In genomic region chr7:77352688-77353406, GRCh38 we compare ENCODE assay signal across 14 cellular contexts.
DNase-seq lines count a peak whose midpoint lies in the region; ATAC-seq and TF ChIP-seq lines count a peak whose summit lies in the region.
"Had no signal": no experiment of that assay in that cellular context is flagged by ENCODE, and none has a peak within 500 bp of the region (broad histone marks: within the 10 kb centered on the region; RNA-seq: fewer than 3 reads in every experiment).

No MANE protein-coding gene starts in this region.

- intact Hi-C loops in activated CD4-positive, alpha-beta T cell treated with anti-CD3 and anti-CD28 coated beads for 36 hours (cut with DNase I, micrococcal nuclease) = loop anchor here (2.0 to 5.0 kb wide), 3 partner anchors 22 to 184 kb away; partner anchors contain the start of gene PTPN12 (in 1 of the 2)

- DNase-seq in activated CD4-positive, alpha-beta T cell treated with anti-CD3 and anti-CD28 coated beads for 36 hours = no peak
- no peak for DNase-seq in activated CD4-positive, alpha-beta T cell treated with anti-CD3 and anti-CD28 coated beads for 4 hours
- DNase-seq in activated CD8-positive, alpha-beta T cell treated with anti-CD3 and anti-CD28 coated beads, Interleukin-2, amount 10 ng/mL, durations not matched to agents 7 days and 5 days = no peak
- DNase-seq in RPMI8226 = no peak
- no peak for DNase-seq in Peyer's patch
- DNase-seq: cortex of kidney, mesenchymal stem cell, NCI-H1092, NCI-H446 treated with DMSO at 0.1 percent for 48 hours, PC-9 had no signal

- no peak for TF ChIP-seq POLR2A in Peyer's patch (IDR thresholded peaks at IDR 0.05)

- peaks cover 56% of the 10 kb centered on the region for H3K4me1 Mint-ChIP-seq in activated CD4-positive, alpha-beta T cell treated with anti-CD3 and anti-CD28 coated beads for 36 hours
- peaks cover 72% of the 10 kb centered on the region for H3K4me1 Mint-ChIP-seq in activated CD8-positive, alpha-beta T cell treated with anti-CD3 and anti-CD28 coated beads, Interleukin-2, amount 10 ng/mL, durations not matched to agents 7 days and 5 days (ENCODE audit: low read depth)
- peaks cover 31% of the 10 kb centered on the region for H3K4me1 Mint-ChIP-seq in nephron

- no peak overlapping the region for H3K4me3 ChIP-seq in Peyer's patch
- H3K4me3 ChIP-seq: PC-9 had no signal

- H3K36me3 Mint-ChIP-seq in activated CD4-positive, alpha-beta T cell treated with anti-CD3 and anti-CD28 coated beads for 36 hours (ENCODE audit: low read depth) = no peaks in the 10 kb centered on the region
- H3K36me3 Mint-ChIP-seq in activated CD8-positive, alpha-beta T cell treated with anti-CD3 and anti-CD28 coated beads, Interleukin-2, amount 10 ng/mL, durations not matched to agents 7 days and 5 days (ENCODE audit: low read depth) = peaks cover 2% of the 10 kb centered on the region
- H3K36me3 Mint-ChIP-seq in nephron (ENCODE audit: low read depth) = no peaks in the 10 kb centered on the region

- peaks cover 0 to 10% (median 4%) of the 10 kb centered on the region in 4 donors for H3K4me1 ChIP-seq in Peyer's patch
- H3K4me1 ChIP-seq: parathyroid adenoma had no signal

- H3K9me3 Mint-ChIP-seq in activated CD4-positive, alpha-beta T cell treated with anti-CD3 and anti-CD28 coated beads for 36 hours (ENCODE audit: low read depth) = no peaks in the 10 kb centered on the region
- no peaks in the 10 kb centered on the region for H3K9me3 Mint-ChIP-seq in activated CD8-positive, alpha-beta T cell treated with anti-CD3 and anti-CD28 coated beads, Interleukin-2, amount 10 ng/mL, durations not matched to agents 7 days and 5 days (ENCODE audit: insufficient read depth)
- H3K9me3 Mint-ChIP-seq in nephron = no peaks in the 10 kb centered on the region

- no peak for TF ChIP-seq CTCF in nephron (IDR thresholded peaks at IDR 0.05; ENCODE audit: unreplicated experiment in 3 of 3)
- no peak for TF ChIP-seq CTCF in Peyer's patch (IDR thresholded peaks at IDR 0.05)

- no peaks in the 10 kb centered on the region for H3K36me3 ChIP-seq in Peyer's patch

- H3K27ac ChIP-seq in Peyer's patch = peak overlapping the region in 2 of 4 donors; percentile 13 to 52
- H3K27ac ChIP-seq: parathyroid adenoma, PC-9 had no signal

- CTCF ChIA-PET in activated CD4-positive, alpha-beta T cell treated with anti-CD3 and anti-CD28 coated beads for 36 hours (lab: Charles Lee) = no interaction called here
- CTCF ChIA-PET in activated CD8-positive, alpha-beta T cell treated with anti-CD3 and anti-CD28 coated beads, Interleukin-2, amount 10 ng/mL, durations not matched to agents 7 days and 5 days (lab: Charles Lee) = interaction anchor here (0.7 to 2.9 kb wide), 2 partner anchors 21 to 52 kb away, joined by 4 to 15 read pairs; no protein-coding TSS in a partner anchor

- POLR2A ChIA-PET in activated CD4-positive, alpha-beta T cell treated with anti-CD3 and anti-CD28 coated beads for 36 hours (lab: Charles Lee) = interaction anchor here (0.7 to 0.8 kb wide), 2 partner anchors 100 to 303 kb away, joined by 4 to 6 read pairs; no protein-coding TSS in a partner anchor
- POLR2A ChIA-PET in activated CD8-positive, alpha-beta T cell treated with anti-CD3 and anti-CD28 coated beads, Interleukin-2, amount 10 ng/mL, durations not matched to agents 7 days and 5 days (lab: Charles Lee) = no interaction called here

- no peaks in the 10 kb centered on the region for H3K9me3 ChIP-seq in Peyer's patch

- peak; percentile 21 for ATAC-seq in activated CD4-positive, alpha-beta T cell treated with anti-CD3 and anti-CD28 coated beads for 36 hours
- ATAC-seq in HG03175 (IDR thresholded peaks at IDR 0.05; ENCODE audit: unreplicated experiment) (peak; percentile 37), HG03280 (IDR thresholded peaks at IDR 0.05; ENCODE audit: unreplicated experiment) (no peak)
- no peak for ATAC-seq in activated CD8-positive, alpha-beta T cell treated with anti-CD3 and anti-CD28 coated beads, Interleukin-2, amount 10 ng/mL, durations not matched to agents 7 days and 5 days

- no peaks in the 10 kb centered on the region for H3K27me3 Mint-ChIP-seq in activated CD4-positive, alpha-beta T cell treated with anti-CD3 and anti-CD28 coated beads for 36 hours
- peaks cover 5% of the 10 kb centered on the region for H3K27me3 Mint-ChIP-seq in activated CD8-positive, alpha-beta T cell treated with anti-CD3 and anti-CD28 coated beads, Interleukin-2, amount 10 ng/mL, durations not matched to agents 7 days and 5 days (ENCODE audit: low read depth)
- H3K27me3 Mint-ChIP-seq in nephron (ENCODE audit: low read depth) = no peaks in the 10 kb centered on the region

- H3K27ac Mint-ChIP-seq in activated CD4-positive, alpha-beta T cell treated with anti-CD3 and anti-CD28 coated beads for 36 hours = peak overlapping the region; percentile 40
- H3K27ac Mint-ChIP-seq in activated CD8-positive, alpha-beta T cell treated with anti-CD3 and anti-CD28 coated beads, Interleukin-2, amount 10 ng/mL, durations not matched to agents 7 days and 5 days = peak overlapping the region; percentile 81
- peak overlapping the region; percentile 14 to 47 (median 37) for H3K27ac Mint-ChIP-seq in nephron

- H3K27me3 ChIP-seq in Peyer's patch = no peaks in the 10 kb centered on the region

- no peak overlapping the region for H3K4me3 Mint-ChIP-seq in activated CD4-positive, alpha-beta T cell treated with anti-CD3 and anti-CD28 coated beads for 36 hours
- no peak overlapping the region for H3K4me3 Mint-ChIP-seq in activated CD8-positive, alpha-beta T cell treated with anti-CD3 and anti-CD28 coated beads, Interleukin-2, amount 10 ng/mL, durations not matched to agents 7 days and 5 days
- H3K4me3 Mint-ChIP-seq in nephron = no peak overlapping the region

Comparison
In these comparisons a context has a peak if more than half of its experiments do, and no peak if none do; other contexts are left out.
1. ATAC-seq: peak in activated CD4-positive, alpha-beta T cell treated with anti-CD3 and anti-CD28 coated beads for 36 hours (single experiment) and HG03175 (single experiment); none in activated CD8-positive, alpha-beta T cell treated with anti-CD3 and anti-CD28 coated beads, Interleukin-2, amount 10 ng/mL, durations not matched to agents 7 days and 5 days (single experiment) and HG03280 (single experiment).
2. Peak in every context shown above with its lines, with median percentiles within 50 percentile points of each other: H3K27ac Mint-ChIP-seq.